ENCODE assay signal across 15 cellular contexts in the genomic region with DNA sequence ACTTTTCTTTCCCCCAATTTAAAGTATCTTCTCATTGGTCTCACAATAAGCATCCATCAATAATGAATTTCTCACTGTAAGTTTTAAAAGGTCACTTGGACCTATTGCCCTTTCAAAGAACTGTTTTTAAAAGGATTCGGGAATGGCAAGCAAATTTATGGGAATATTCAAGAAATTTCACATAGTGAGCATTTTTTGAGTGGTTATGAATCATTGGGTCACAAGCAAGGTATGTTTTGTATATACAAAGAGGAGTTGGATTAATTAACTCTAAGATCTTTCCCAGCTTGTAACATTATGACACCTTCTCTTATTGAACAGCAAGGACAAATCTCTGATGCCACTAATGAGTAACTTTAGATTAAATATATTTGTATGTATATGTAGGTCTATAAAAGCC.
DNase-seq lines count a peak whose midpoint lies in the region; TF ChIP-seq lines count a peak whose summit lies in the region.
"Had no signal": no experiment of that assay in that cellular context is flagged by ENCODE, and none has a peak within 500 bp of the region (broad histone marks: within the 10 kb centered on the region; RNA-seq: fewer than 3 reads in every experiment).

No MANE protein-coding gene starts in this region.

- H3K18ac ChIP-seq in mesenchymal stem cell (ENCODE audit: low read depth in 1 of 2, low read length in 2 of 2): no peak overlapping the region

- no peak for TF ChIP-seq CTCF in dorsolateral prefrontal cortex (IDR thresholded peaks at IDR 0.05 in 54 of 56, conservative IDR thresholded peaks at IDR 0.05 in 2 of 56; ENCODE audit: low read depth in 1 of 56, partially characterized antibody in 56 of 56)

- H4K91ac ChIP-seq in mesenchymal stem cell (ENCODE audit: low read length): no peak overlapping the region

- no peak overlapping the region for H2BK5ac ChIP-seq in mesenchymal stem cell (ENCODE audit: low read depth, low read length, poor library complexity, severe bottlenecking)

- no peak overlapping the region for H3K9ac ChIP-seq in mesenchymal stem cell (ENCODE audit: low read length)

- no peaks in the 10 kb centered on the region for H3K9me3 ChIP-seq in mesenchymal stem cell (ENCODE audit: control insufficient read depth, low read length)
- H3K9me3 ChIP-seq: HAP-1 had no signal

- H3K14ac ChIP-seq in mesenchymal stem cell (ENCODE audit: low read length in 2 of 2): no peak overlapping the region

- intact Hi-C loops in dorsolateral prefrontal cortex (cut with DNase I): no loop called here

- H3K27me3 ChIP-seq in mesenchymal stem cell (ENCODE audit: control insufficient read depth in 1 of 2, insufficient read depth in 1 of 2, low read length in 2 of 2) (no peaks in the 10 kb centered on the region), dorsolateral prefrontal cortex (peaks cover 0 to 4% (median 0%) of the 10 kb centered on the region in 45 donors)

- no peaks in the 10 kb centered on the region for H3K36me3 ChIP-seq in mesenchymal stem cell (ENCODE audit: control insufficient read depth in 1 of 2, insufficient read depth in 2 of 2, low read depth in 1 of 2, low read length in 2 of 2)
- H3K36me3 ChIP-seq: HAP-1 had no signal

- no peak overlapping the region for H2BK15ac ChIP-seq in mesenchymal stem cell (ENCODE audit: low read depth, poor library complexity, severe bottlenecking)

- DNase-seq in HCEC 1CT (peak; percentile 60), astrocyte of the hippocampus (ENCODE audit: low read depth, low spot score) (peak; percentile 30), mesenchymal stem cell (no peak), NK-92 (lab: John Stamatoyannopoulos, UW; ENCODE audit: unreplicated experiment) (no peak), NCI-H82 (lab: John Stamatoyannopoulos, UW) (no peak), NCI-H187 (lab: John Stamatoyannopoulos, UW) (no peak), dorsolateral prefrontal cortex (no peak)
- DNase-seq: DMS79, NCI-H1105, NCI-H748 treated with DMSO at 0.1 percent for 48 hours, PC-3, SIG-M5 had no signal

- no peak overlapping the region for H3K4me2 ChIP-seq in mesenchymal stem cell (ENCODE audit: low read length, poor library complexity, severe bottlenecking)

- WGBS in mesenchymal stem cell: 0% methylated on average over 1 of the region's 1 CpG

- no peak overlapping the region for H2BK120ac ChIP-seq in mesenchymal stem cell (ENCODE audit: low read depth, low read length)

- H2AFZ ChIP-seq in mesenchymal stem cell (ENCODE audit: low read depth, low read length): no peak overlapping the region

- no peak overlapping the region for H3K4me3 ChIP-seq in mesenchymal stem cell (ENCODE audit: insufficient read depth in 1 of 2, low read depth in 1 of 2, low read length in 2 of 2)
- no peak overlapping the region for H3K4me3 ChIP-seq in dorsolateral prefrontal cortex
- H3K4me3 ChIP-seq: HAP-1 had no signal

- no peaks in the 10 kb centered on the region for H3K79me1 ChIP-seq in mesenchymal stem cell (replicated peaks; ENCODE audit: low read length, poor library complexity, severe bottlenecking)

- no peak overlapping the region for H4K8ac ChIP-seq in mesenchymal stem cell (ENCODE audit: low read length)

- H3K4ac ChIP-seq in mesenchymal stem cell (ENCODE audit: low read depth in 1 of 2, low read length in 2 of 2): no peak overlapping the region

- no peak overlapping the region for H2BK12ac ChIP-seq in mesenchymal stem cell (ENCODE audit: low read length in 2 of 2)

- no peak overlapping the region for H3K23ac ChIP-seq in mesenchymal stem cell (ENCODE audit: low read length in 2 of 2)

- peaks cover 2% of the 10 kb centered on the region for H3K4me1 ChIP-seq in mesenchymal stem cell (ENCODE audit: control insufficient read depth, insufficient read depth, low read depth, low read length)
- H3K4me1 ChIP-seq: HAP-1 had no signal

- H2AK5ac ChIP-seq in mesenchymal stem cell (ENCODE audit: low read length, severe bottlenecking): no peak overlapping the region

- H3K27ac ChIP-seq in mesenchymal stem cell (ENCODE audit: low read length, poor library complexity, severe bottlenecking) (peak overlapping the region; percentile 89), dorsolateral prefrontal cortex (no peak overlapping the region)
- H3K27ac ChIP-seq: C4-2B, RWPE1 had no signal

Comparison
In these comparisons a context has a peak if more than half of its experiments do, and no peak if none do; other contexts are left out.
1. DNase-seq: peak in HCEC 1CT (single experiment) and astrocyte of the hippocampus (single experiment); none in mesenchymal stem cell (single experiment), NK-92 (single experiment), NCI-H82 (single experiment), NCI-H187 (0 of 2) and dorsolateral prefrontal cortex (0 of 10).